14 cellular contexts compared by ENCODE assay signal in genomic region chrX:39827959-39828358, GRCh38.
A peak's percentile ranks its signal among the peaks of the same experiment; 100 is the strongest.
DNase-seq lines count a peak whose midpoint lies in the region; ATAC-seq and TF ChIP-seq lines count a peak whose summit lies in the region.
"Had no signal": no experiment of that assay in that cellular context is flagged by ENCODE, and none has a peak within 500 bp of the region (broad histone marks: within the 10 kb centered on the region; RNA-seq: fewer than 3 reads in every experiment).

No MANE protein-coding gene starts in this region.

- DNase-seq in left ventricle myocardium inferior (peak; percentile 21), right cardiac atrium (no peak), NCI-H345 (lab: John Stamatoyannopoulos, UW) (peak; percentile 71), pons (ENCODE audit: low spot score) (no peak), RWPE1 (ENCODE audit: low spot score) (no peak), SJCRH30 (no peak)
- no peak for DNase-seq in stimulated activated effector memory CD8-positive, alpha-beta T cell treated with anti-CD3 and anti-CD28 coated beads, Interleukin-12 subunit alpha, Interleukin-12 subunit beta, amount 100 ng/mL, for 72 hours (ENCODE audit: low spot score in 2 of 2)
- DNase-seq: activated naive CD8-positive, alpha-beta T cell treated with anti-CD3 and anti-CD28 coated beads, Interleukin-2, amount 10 ng/mL, durations not matched to agents 7 days and 5 days; cortex of kidney; EL; foreskin fibroblast; stimulated activated CD4-positive, alpha-beta T cell treated with anti-CD3 and anti-CD28 coated beads, Interleukin-12 subunit alpha, Interleukin-12 subunit beta, amount 100 ng/mL, for 4 hours; T-helper 2 cell had no signal

- peaks cover 9% of the 10 kb centered on the region for H3K4me1 Mint-ChIP-seq in stimulated activated effector memory CD8-positive, alpha-beta T cell treated with anti-CD3 and anti-CD28 coated beads, Interleukin-12 subunit alpha, Interleukin-12 subunit beta, amount 100 ng/mL, for 72 hours

- H3K27me3 ChIP-seq in left ventricle myocardium inferior (ENCODE audit: low read depth) (no peaks in the 10 kb centered on the region), right cardiac atrium (ENCODE audit: control insufficient read depth, insufficient read depth) (no peaks in the 10 kb centered on the region), SJCRH30 (no peaks in the 10 kb centered on the region)

- no peak overlapping the region for H3K4me3 Mint-ChIP-seq in stimulated activated effector memory CD8-positive, alpha-beta T cell treated with anti-CD3 and anti-CD28 coated beads, Interleukin-12 subunit alpha, Interleukin-12 subunit beta, amount 100 ng/mL, for 72 hours
- H3K4me3 Mint-ChIP-seq: activated naive CD8-positive, alpha-beta T cell treated with anti-CD3 and anti-CD28 coated beads, Interleukin-2, amount 10 ng/mL, durations not matched to agents 7 days and 5 days had no signal

- no peaks in the 10 kb centered on the region for H3K9me3 ChIP-seq in left ventricle myocardium inferior (replicated peaks)
- no peaks in the 10 kb centered on the region for H3K9me3 ChIP-seq in right cardiac atrium (ENCODE audit: control insufficient read depth, low read length)
- H3K9me3 ChIP-seq in SJCRH30 (replicated peaks): no peaks in the 10 kb centered on the region

- intact Hi-C loops in left ventricle myocardium inferior (cut with micrococcal nuclease) (no loop called here), right cardiac atrium (cut with DNase I) (no loop called here)

- H3K27ac ChIP-seq in left ventricle myocardium inferior (replicated peaks) (no peak overlapping the region), right cardiac atrium (ENCODE audit: low read length) (no peak overlapping the region), RWPE1 (no peak overlapping the region), SJCRH30 (no peak overlapping the region)

- H3K27ac Mint-ChIP-seq in stimulated activated effector memory CD8-positive, alpha-beta T cell treated with anti-CD3 and anti-CD28 coated beads, Interleukin-12 subunit alpha, Interleukin-12 subunit beta, amount 100 ng/mL, for 72 hours: no peak overlapping the region

- no peaks in the 10 kb centered on the region for H3K36me3 ChIP-seq in left ventricle myocardium inferior
- no peaks in the 10 kb centered on the region for H3K36me3 ChIP-seq in SJCRH30

- POLR2A ChIA-PET in RWPE1 (lab: Yijun Ruan, JAX; ENCODE audit: low non-redundant PET): no interaction called here

- ATAC-seq in right cardiac atrium: no peak
- peak; percentile 60 for ATAC-seq in HG02623 (IDR thresholded peaks at IDR 0.05; ENCODE audit: unreplicated experiment)
- no peak for ATAC-seq in stimulated activated effector memory CD8-positive, alpha-beta T cell treated with anti-CD3 and anti-CD28 coated beads, Interleukin-12 subunit alpha, Interleukin-12 subunit beta, amount 100 ng/mL, for 72 hours

- H3K9me3 Mint-ChIP-seq in stimulated activated effector memory CD8-positive, alpha-beta T cell treated with anti-CD3 and anti-CD28 coated beads, Interleukin-12 subunit alpha, Interleukin-12 subunit beta, amount 100 ng/mL, for 72 hours: no peaks in the 10 kb centered on the region
- H3K9me3 Mint-ChIP-seq: activated naive CD8-positive, alpha-beta T cell treated with anti-CD3 and anti-CD28 coated beads, Interleukin-2, amount 10 ng/mL, durations not matched to agents 7 days and 5 days had no signal

- no peaks in the 10 kb centered on the region for H3K36me3 Mint-ChIP-seq in stimulated activated effector memory CD8-positive, alpha-beta T cell treated with anti-CD3 and anti-CD28 coated beads, Interleukin-12 subunit alpha, Interleukin-12 subunit beta, amount 100 ng/mL, for 72 hours

- CTCF ChIA-PET in RWPE1 (lab: Yijun Ruan, JAX): no interaction called here

- TF ChIP-seq CTCF in left ventricle myocardium inferior (IDR thresholded peaks at IDR 0.05; ENCODE audit: borderline replicate concordance): no peak
- TF ChIP-seq CTCF in RWPE1 (conservative IDR thresholded peaks at IDR 0.05; ENCODE audit: low read depth): no peak

- 85% methylated on average over 15 of the region's 15 CpGs for WGBS in right cardiac atrium

- H3K4me3 ChIP-seq in left ventricle myocardium inferior (no peak overlapping the region), right cardiac atrium (ENCODE audit: low read length) (no peak overlapping the region), SJCRH30 (no peak overlapping the region)

- H3K4me1 ChIP-seq in left ventricle myocardium inferior: no peaks in the 10 kb centered on the region
- H3K4me1 ChIP-seq in right cardiac atrium (ENCODE audit: control insufficient read depth, insufficient read depth, low read length): peaks cover 4% of the 10 kb centered on the region
- H3K4me1 ChIP-seq in SJCRH30: no peaks in the 10 kb centered on the region

Comparison
In these comparisons a context has a peak if more than half of its experiments do, and no peak if none do; other contexts are left out.
1. DNase-seq: peak in left ventricle myocardium inferior (single experiment) and NCI-H345 (single experiment); none in right cardiac atrium (0 of 3), pons (single experiment), RWPE1 (single experiment), stimulated activated effector memory CD8-positive, alpha-beta T cell treated with anti-CD3 and anti-CD28 coated beads, Interleukin-12 subunit alpha, Interleukin-12 subunit beta, amount 100 ng/mL, for 72 hours (0 of 2) and SJCRH30 (0 of 2).